13 cellular contexts compared by ENCODE assay signal in the genomic region with DNA sequence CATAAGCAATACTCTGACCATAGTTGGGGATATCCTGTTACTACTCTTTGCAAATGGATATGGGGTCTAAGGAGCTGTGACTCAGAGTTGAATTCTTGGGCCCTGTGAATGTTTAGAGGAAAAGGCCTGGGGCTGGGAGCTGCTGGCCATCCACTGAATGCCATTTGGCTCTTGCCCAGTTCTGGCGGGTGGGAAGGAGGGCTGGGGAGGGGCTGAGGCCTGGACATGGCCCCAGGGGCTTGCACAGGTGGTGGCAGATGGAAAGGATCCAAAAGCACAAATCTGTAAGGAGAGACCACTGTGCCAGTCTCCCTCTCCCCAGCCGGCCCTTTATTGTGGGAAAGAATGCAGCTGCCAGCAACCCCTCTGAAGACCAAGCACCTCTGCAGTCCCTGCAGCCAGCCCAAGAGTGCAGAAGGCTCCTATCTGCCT. TPM values are rescaled to one million over a fixed set of nuclear protein-coding genes. Genes with fewer than 3 reads are reported as not detected.
DNase-seq lines count a peak whose midpoint lies in the region; ATAC-seq and TF ChIP-seq lines count a peak whose summit lies in the region.
"Had no signal": no experiment of that assay in that cellular context is flagged by ENCODE, and none has a peak within 500 bp of the region (broad histone marks: within the 10 kb centered on the region; RNA-seq: fewer than 3 reads in every experiment).

No MANE protein-coding gene starts in this region.

- 76% methylated on average over 2 of the region's 2 CpGs for WGBS in thymus

- POLR2A ChIA-PET in WTC11 (lab: Charles Lee) = no interaction called here

- no peak for TF ChIP-seq CTCF in WTC11 (IDR thresholded peaks at IDR 0.05)

- H3K9me3 ChIP-seq in thymus (ENCODE audit: control insufficient read depth) = no peaks in the 10 kb centered on the region

- H3K36me3 ChIP-seq in thymus (ENCODE audit: control insufficient read depth, insufficient read depth) = no peaks in the 10 kb centered on the region

- no peak overlapping the region for H3K27ac Mint-ChIP-seq in WTC11

- no peak overlapping the region for H3K4me3 ChIP-seq in thymus (ENCODE audit: low read length)

- H3K4me1 ChIP-seq in thymus (ENCODE audit: control insufficient read depth, insufficient read depth, low read length) = peaks cover 13% of the 10 kb centered on the region

- peaks cover 2% of the 10 kb centered on the region for H3K27me3 Mint-ChIP-seq in WTC11 (ENCODE audit: low read depth)

- CTCF ChIA-PET in WTC11 (lab: Charles Lee) = interaction anchor here (0.7 to 4.2 kb wide), 8 partner anchors 11 to 238 kb away, joined by 3 to 46 read pairs (median 4); a partner anchor contains a TSS

- ATAC-seq in WTC11 = 0 out of 2 replicates have a peak, but pooled peaks have one; percentile 6
- no peak for ATAC-seq in GM21619 (IDR thresholded peaks at IDR 0.05; ENCODE audit: unreplicated experiment)
- ATAC-seq in activated CD4-positive, CD25-positive, alpha-beta regulatory T cell treated with anti-CD3 and anti-CD28 coated beads, Interleukin-2, amount 50 U/mL, for 24 hours = no peak
- no peak for ATAC-seq in left colon

- H3K4me3 Mint-ChIP-seq in WTC11 = no peak overlapping the region

- no peaks in the 10 kb centered on the region for H3K27me3 ChIP-seq in thymus (ENCODE audit: control insufficient read depth, insufficient read depth)

- intact Hi-C loops in left colon (cut with DNase I, micrococcal nuclease) = loop anchor here in 1 of 2 donors (10.0 kb wide), 1 partner anchor 97 kb away; no protein-coding TSS in a partner anchor

- peaks cover 62% of the 10 kb centered on the region for H3K4me1 Mint-ChIP-seq in WTC11

- H3K27ac ChIP-seq in thymus (ENCODE audit: low read depth) = peak overlapping the region; percentile 48
- H3K27ac ChIP-seq: 22Rv1 had no signal

- H3K9me3 Mint-ChIP-seq in WTC11 = peaks cover 4% of the 10 kb centered on the region; the same call in 1 of the 2 replicates

- H3K36me3 Mint-ChIP-seq in WTC11 = no peaks in the 10 kb centered on the region

- DNase-seq in DMS53 (lab: John Stamatoyannopoulos, UW) = peak; percentile 30
- DNase-seq in DMS53 treated with DMSO at 0.1 percent for 48 hours (lab: John Stamatoyannopoulos, UW; ENCODE audit: unreplicated experiment) = no peak
- no peak for DNase-seq in WTC11 (ENCODE audit: low spot score)
- peak; percentile 68 for DNase-seq in hepatic stellate cell (ENCODE audit: low spot score)
- DNase-seq in left colon = no peak
- DNase-seq: activated CD8-positive, alpha-beta memory T cell treated with anti-CD3 and anti-CD28 coated beads, Interleukin-2, amount 50 U/mL, for 4 hours; cortex of kidney; kidney glomerular epithelial cell; stimulated activated CD4-positive, alpha-beta T cell treated with anti-CD3 and anti-CD28 coated beads, Interleukin-15, amount 100 ng/mL, for 24 hours had no signal

TF ChIP-seq in WTC11, 78 proteins besides CTCF, POLR2A, EP300 and RAD21 (continues in another document):
- TF ChIP-seq RELA (CRISPR knock-in tag; IDR thresholded peaks at IDR 0.05; ENCODE audit: borderline replicate concordance) (no peak), GTF2I (CRISPR knock-in tag; conservative IDR thresholded peaks at IDR 0.05) (no peak), KAT7 (CRISPR knock-in tag; IDR thresholded peaks at IDR 0.05; ENCODE audit: borderline replicate concordance) (no peak), EMX1 (CRISPR knock-in tag; IDR thresholded peaks at IDR 0.05) (no peak), NFE2L1 (CRISPR knock-in tag; IDR thresholded peaks at IDR 0.05) (no peak), ZBTB21 (CRISPR knock-in tag; IDR thresholded peaks at IDR 0.05; ENCODE audit: borderline replicate concordance) (no peak), TP53 (CRISPR knock-in tag; IDR thresholded peaks at IDR 0.05) (no peak)
- TF ChIP-seq, protein P1, sequence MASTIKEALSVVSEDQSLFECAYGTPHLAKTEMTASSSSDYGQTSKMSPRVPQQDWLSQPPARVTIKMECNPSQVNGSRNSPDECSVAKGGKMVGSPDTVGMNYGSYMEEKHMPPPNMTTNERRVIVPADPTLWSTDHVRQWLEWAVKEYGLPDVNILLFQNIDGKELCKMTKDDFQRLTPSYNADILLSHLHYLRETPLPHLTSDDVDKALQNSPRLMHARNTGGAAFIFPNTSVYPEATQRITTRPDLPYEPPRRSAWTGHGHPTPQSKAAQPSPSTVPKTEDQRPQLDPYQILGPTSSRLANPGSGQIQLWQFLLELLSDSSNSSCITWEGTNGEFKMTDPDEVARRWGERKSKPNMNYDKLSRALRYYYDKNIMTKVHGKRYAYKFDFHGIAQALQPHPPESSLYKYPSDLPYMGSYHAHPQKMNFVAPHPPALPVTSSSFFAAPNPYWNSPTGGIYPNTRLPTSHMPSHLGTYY (CRISPR knock-in tag; IDR thresholded peaks at IDR 0.05) = no peak
- TF ChIP-seq, protein P2, sequence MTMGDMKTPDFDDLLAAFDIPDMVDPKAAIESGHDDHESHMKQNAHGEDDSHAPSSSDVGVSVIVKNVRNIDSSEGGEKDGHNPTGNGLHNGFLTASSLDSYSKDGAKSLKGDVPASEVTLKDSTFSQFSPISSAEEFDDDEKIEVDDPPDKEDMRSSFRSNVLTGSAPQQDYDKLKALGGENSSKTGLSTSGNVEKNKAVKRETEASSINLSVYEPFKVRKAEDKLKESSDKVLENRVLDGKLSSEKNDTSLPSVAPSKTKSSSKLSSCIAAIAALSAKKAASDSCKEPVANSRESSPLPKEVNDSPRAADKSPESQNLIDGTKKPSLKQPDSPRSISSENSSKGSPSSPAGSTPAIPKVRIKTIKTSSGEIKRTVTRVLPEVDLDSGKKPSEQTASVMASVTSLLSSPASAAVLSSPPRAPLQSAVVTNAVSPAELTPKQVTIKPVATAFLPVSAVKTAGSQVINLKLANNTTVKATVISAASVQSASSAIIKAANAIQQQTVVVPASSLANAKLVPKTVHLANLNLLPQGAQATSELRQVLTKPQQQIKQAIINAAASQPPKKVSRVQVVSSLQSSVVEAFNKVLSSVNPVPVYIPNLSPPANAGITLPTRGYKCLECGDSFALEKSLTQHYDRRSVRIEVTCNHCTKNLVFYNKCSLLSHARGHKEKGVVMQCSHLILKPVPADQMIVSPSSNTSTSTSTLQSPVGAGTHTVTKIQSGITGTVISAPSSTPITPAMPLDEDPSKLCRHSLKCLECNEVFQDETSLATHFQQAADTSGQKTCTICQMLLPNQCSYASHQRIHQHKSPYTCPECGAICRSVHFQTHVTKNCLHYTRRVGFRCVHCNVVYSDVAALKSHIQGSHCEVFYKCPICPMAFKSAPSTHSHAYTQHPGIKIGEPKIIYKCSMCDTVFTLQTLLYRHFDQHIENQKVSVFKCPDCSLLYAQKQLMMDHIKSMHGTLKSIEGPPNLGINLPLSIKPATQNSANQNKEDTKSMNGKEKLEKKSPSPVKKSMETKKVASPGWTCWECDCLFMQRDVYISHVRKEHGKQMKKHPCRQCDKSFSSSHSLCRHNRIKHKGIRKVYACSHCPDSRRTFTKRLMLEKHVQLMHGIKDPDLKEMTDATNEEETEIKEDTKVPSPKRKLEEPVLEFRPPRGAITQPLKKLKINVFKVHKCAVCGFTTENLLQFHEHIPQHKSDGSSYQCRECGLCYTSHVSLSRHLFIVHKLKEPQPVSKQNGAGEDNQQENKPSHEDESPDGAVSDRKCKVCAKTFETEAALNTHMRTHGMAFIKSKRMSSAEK (CRISPR knock-in tag; IDR thresholded peaks at IDR 0.05; ENCODE audit: borderline replicate concordance) = no peak
- TF ChIP-seq, protein P3, sequence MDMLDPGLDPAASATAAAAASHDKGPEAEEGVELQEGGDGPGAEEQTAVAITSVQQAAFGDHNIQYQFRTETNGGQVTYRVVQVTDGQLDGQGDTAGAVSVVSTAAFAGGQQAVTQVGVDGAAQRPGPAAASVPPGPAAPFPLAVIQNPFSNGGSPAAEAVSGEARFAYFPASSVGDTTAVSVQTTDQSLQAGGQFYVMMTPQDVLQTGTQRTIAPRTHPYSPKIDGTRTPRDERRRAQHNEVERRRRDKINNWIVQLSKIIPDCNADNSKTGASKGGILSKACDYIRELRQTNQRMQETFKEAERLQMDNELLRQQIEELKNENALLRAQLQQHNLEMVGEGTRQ (CRISPR knock-in tag; IDR thresholded peaks at IDR 0.05) = no peak
- TF ChIP-seq, protein P4, sequence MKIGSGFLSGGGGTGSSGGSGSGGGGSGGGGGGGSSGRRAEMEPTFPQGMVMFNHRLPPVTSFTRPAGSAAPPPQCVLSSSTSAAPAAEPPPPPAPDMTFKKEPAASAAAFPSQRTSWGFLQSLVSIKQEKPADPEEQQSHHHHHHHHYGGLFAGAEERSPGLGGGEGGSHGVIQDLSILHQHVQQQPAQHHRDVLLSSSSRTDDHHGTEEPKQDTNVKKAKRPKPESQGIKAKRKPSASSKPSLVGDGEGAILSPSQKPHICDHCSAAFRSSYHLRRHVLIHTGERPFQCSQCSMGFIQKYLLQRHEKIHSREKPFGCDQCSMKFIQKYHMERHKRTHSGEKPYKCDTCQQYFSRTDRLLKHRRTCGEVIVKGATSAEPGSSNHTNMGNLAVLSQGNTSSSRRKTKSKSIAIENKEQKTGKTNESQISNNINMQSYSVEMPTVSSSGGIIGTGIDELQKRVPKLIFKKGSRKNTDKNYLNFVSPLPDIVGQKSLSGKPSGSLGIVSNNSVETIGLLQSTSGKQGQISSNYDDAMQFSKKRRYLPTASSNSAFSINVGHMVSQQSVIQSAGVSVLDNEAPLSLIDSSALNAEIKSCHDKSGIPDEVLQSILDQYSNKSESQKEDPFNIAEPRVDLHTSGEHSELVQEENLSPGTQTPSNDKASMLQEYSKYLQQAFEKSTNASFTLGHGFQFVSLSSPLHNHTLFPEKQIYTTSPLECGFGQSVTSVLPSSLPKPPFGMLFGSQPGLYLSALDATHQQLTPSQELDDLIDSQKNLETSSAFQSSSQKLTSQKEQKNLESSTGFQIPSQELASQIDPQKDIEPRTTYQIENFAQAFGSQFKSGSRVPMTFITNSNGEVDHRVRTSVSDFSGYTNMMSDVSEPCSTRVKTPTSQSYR (CRISPR knock-in tag; IDR thresholded peaks at IDR 0.05) = no peak
- TF ChIP-seq, protein P5, sequence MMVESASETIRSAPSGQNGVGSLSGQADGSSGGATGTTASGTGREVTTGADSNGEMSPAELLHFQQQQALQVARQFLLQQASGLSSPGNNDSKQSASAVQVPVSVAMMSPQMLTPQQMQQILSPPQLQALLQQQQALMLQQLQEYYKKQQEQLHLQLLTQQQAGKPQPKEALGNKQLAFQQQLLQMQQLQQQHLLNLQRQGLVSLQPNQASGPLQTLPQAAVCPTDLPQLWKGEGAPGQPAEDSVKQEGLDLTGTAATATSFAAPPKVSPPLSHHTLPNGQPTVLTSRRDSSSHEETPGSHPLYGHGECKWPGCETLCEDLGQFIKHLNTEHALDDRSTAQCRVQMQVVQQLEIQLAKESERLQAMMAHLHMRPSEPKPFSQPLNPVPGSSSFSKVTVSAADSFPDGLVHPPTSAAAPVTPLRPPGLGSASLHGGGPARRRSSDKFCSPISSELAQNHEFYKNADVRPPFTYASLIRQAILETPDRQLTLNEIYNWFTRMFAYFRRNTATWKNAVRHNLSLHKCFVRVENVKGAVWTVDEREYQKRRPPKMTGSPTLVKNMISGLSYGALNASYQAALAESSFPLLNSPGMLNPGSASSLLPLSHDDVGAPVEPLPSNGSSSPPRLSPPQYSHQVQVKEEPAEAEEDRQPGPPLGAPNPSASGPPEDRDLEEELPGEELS (CRISPR knock-in tag; IDR thresholded peaks at IDR 0.05) = no peak

RNA-seq across cellular contexts. Expression of a gene that starts 12.2 kb away (rescaled TPM):
- total RNA-seq in WTC11 (2021) (2.4 to 4.2 TPM (median 3.5 TPM) in 3 replicates), left colon (100 to 1,000 TPM in 1 of 2 donors, 10 to 100 TPM in 1; 89.3 to 103 TPM)
- 5.6 TPM for polyA plus RNA-seq in thymus

Comparison
In these comparisons a context has a peak if more than half of its experiments do, and no peak if none do; other contexts are left out.
1. DNase-seq: peak in DMS53 (single experiment) and hepatic stellate cell (single experiment); none in DMS53 treated with DMSO at 0.1 percent for 48 hours (single experiment), WTC11 (single experiment) and left colon (0 of 2).
2. RNA of a gene that starts 12.2 kb away (total RNA-seq): 89.3 to 103 TPM in left colon; 2.4 to 4.2 TPM in WTC11; every median in the first group is over 10 times any median in the second.